ENCODE assay signal across 23 cellular contexts in genomic region chr17:66634193-66634592, GRCh38.
"Had no signal": no experiment of that assay in that cellular context is flagged by ENCODE, and none has a peak within 500 bp of the region (broad histone marks: within the 10 kb centered on the region; RNA-seq: fewer than 3 reads in every experiment).

No MANE protein-coding gene starts in this region.

- H3K4me3 ChIP-seq: colonic mucosa, dorsolateral prefrontal cortex, esophagus muscularis mucosa, hepatocyte, left lung, sigmoid colon, smooth muscle cell, thoracic aorta, vagina had no signal

- H3K27me3 Mint-ChIP-seq: activated CD8-positive, alpha-beta memory T cell treated with anti-CD3 and anti-CD28 coated beads, Interleukin-2, amount 10 ng/mL, durations not matched to agents 7 days and 5 days; naive thymus-derived CD4-positive, alpha-beta T cell; progenitor cell of endocrine pancreas had no signal

- H3K36me3 ChIP-seq: colonic mucosa, esophagus muscularis mucosa, left lung, sigmoid colon, thoracic aorta, vagina had no signal

- H3K79me2 ChIP-seq: hepatocyte had no signal

- DNase-seq: activated CD4-positive, alpha-beta T cell treated with anti-CD3 and anti-CD28 coated beads, Interleukin-2, amount 50 U/mL, for 1 hour; activated CD8-positive, alpha-beta memory T cell treated with anti-CD3 and anti-CD28 coated beads, Interleukin-2, amount 10 ng/mL, durations not matched to agents 7 days and 5 days; activated gamma-delta T cell; activated T-cell treated with anti-CD3 and anti-CD28 coated beads, Interleukin-2, amount 50 U/mL, for 4 hours; amniotic stem cell; colonic mucosa; dorsolateral prefrontal cortex; glutamatergic neuron; immature natural killer cell; left lung; sigmoid colon; stimulated activated CD4-positive, alpha-beta T cell treated with anti-CD3 and anti-CD28 coated beads, Interleukin-15, amount 100 ng/mL, for 24 hours; stimulated activated naive B cell treated with anti-CD40 and anti-IgM and Interleukin-4, amounts not matched to agents 10 μg/mL and 1 μg/mL and 100 μg/mL, for 72 hours had no signal

- H3K4me2 ChIP-seq: hepatocyte, smooth muscle cell had no signal

- H3K36me3 Mint-ChIP-seq: immature natural killer cell; stimulated activated naive B cell treated with anti-CD40 and anti-IgM and Interleukin-4, amounts not matched to agents 10 μg/mL and 1 μg/mL and 100 μg/mL, for 72 hours; type B pancreatic cell had no signal

- H3K4me1 ChIP-seq: colonic mucosa had no signal

- H3K27me3 ChIP-seq: colonic mucosa, dorsolateral prefrontal cortex, esophagus muscularis mucosa, hepatocyte, left lung, sigmoid colon, vagina had no signal

- H2AFZ ChIP-seq: hepatocyte had no signal

- H3K27ac Mint-ChIP-seq: immature natural killer cell; progenitor cell of endocrine pancreas; stimulated activated naive B cell treated with anti-CD40 and anti-IgM and Interleukin-4, amounts not matched to agents 10 μg/mL and 1 μg/mL and 100 μg/mL, for 72 hours; type B pancreatic cell had no signal

- H3K27ac ChIP-seq: colonic mucosa, esophagus muscularis mucosa, hepatocyte, left lung, thoracic aorta, vagina, VCaP had no signal

- ATAC-seq: left lung; naive thymus-derived CD4-positive, alpha-beta T cell had no signal

- H3K9me3 Mint-ChIP-seq: activated naive CD4-positive, alpha-beta T cell treated with anti-CD3 and anti-CD28 coated beads, Interleukin-2, amount 50 U/mL, for 72 hours; activated T-cell treated with anti-CD3 and anti-CD28 coated beads, Interleukin-2, amount 50 U/mL, for 4 hours; immature natural killer cell; naive thymus-derived CD4-positive, alpha-beta T cell; stimulated activated naive B cell treated with anti-CD40 and anti-IgM and Interleukin-4, amounts not matched to agents 10 μg/mL and 1 μg/mL and 100 μg/mL, for 72 hours; type B pancreatic cell had no signal

- H3K4me3 Mint-ChIP-seq: activated CD8-positive, alpha-beta memory T cell treated with anti-CD3 and anti-CD28 coated beads, Interleukin-2, amount 10 ng/mL, durations not matched to agents 7 days and 5 days; activated T-cell treated with anti-CD3 and anti-CD28 coated beads, Interleukin-2, amount 50 U/mL, for 4 hours; immature natural killer cell; stimulated activated naive B cell treated with anti-CD40 and anti-IgM and Interleukin-4, amounts not matched to agents 10 μg/mL and 1 μg/mL and 100 μg/mL, for 72 hours; type B pancreatic cell had no signal
